9 cellular contexts compared by ENCODE assay signal in genomic region chr14:101360045-101360931, GRCh38.
A peak's percentile ranks its signal among the peaks of the same experiment; 100 is the strongest.
DNase-seq lines count a peak whose midpoint lies in the region; ATAC-seq, FAIRE-seq and TF ChIP-seq lines count a peak whose summit lies in the region.
"Had no signal": no experiment of that assay in that cellular context is flagged by ENCODE, and none has a peak within 500 bp of the region (broad histone marks: within the 10 kb centered on the region; RNA-seq: fewer than 3 reads in every experiment).

No MANE protein-coding gene starts in this region.

- intact Hi-C loops in breast epithelium (cut with DNase I; ENCODE audit: low total_unique reads) = no loop called here
- intact Hi-C loops in MCF 10A (cut with micrococcal nuclease) = no loop called here
- intact Hi-C loops in heart left ventricle (cut with DNase I) = no loop called here

- no peaks in the 10 kb centered on the region for H3K4me1 Mint-ChIP-seq in MCF 10A (ENCODE audit: insufficient read depth, unreplicated experiment)

- H3K27me3 Mint-ChIP-seq in MCF 10A (ENCODE audit: insufficient read depth, unreplicated experiment) = peaks cover 15% of the 10 kb centered on the region

- FAIRE-seq in urothelium cell line (lab: Jason Lieb, UNC) = no peak

- H3K36me3 Mint-ChIP-seq in MCF 10A (ENCODE audit: insufficient read depth, unreplicated experiment) = no peaks in the 10 kb centered on the region

- H2AFZ ChIP-seq in osteoblast (ENCODE audit: low read length) = no peak overlapping the region
- H2AFZ ChIP-seq: parathyroid adenoma had no signal

- TF ChIP-seq CTCF in breast epithelium (IDR thresholded peaks at IDR 0.05) (no peak), MCF 10A (IDR thresholded peaks at IDR 0.05; ENCODE audit: unreplicated experiment) (no peak), heart left ventricle (IDR thresholded peaks at IDR 0.05) (no peak), osteoblast (IDR thresholded peaks at IDR 0.05; ENCODE audit: extremely low read depth, low read depth, low read length) (no peak)

- peaks cover 0 to 6% of the 10 kb centered on the region in 2 donors for H3K4me1 ChIP-seq in breast epithelium
- peaks cover 0 to 10% (median 0%) of the 10 kb centered on the region in 12 donors for H3K4me1 ChIP-seq in heart left ventricle
- H3K4me1 ChIP-seq in osteoblast (ENCODE audit: insufficient read depth, low read length) = no peaks in the 10 kb centered on the region
- H3K4me1 ChIP-seq: parathyroid adenoma had no signal

- peaks cover 0 to 7% of the 10 kb centered on the region in 2 donors for H3K9me3 ChIP-seq in breast epithelium
- peaks cover 0 to 10% (median 0%) of the 10 kb centered on the region in 12 donors for H3K9me3 ChIP-seq in heart left ventricle
- H3K9me3 ChIP-seq in osteoblast (ENCODE audit: low read depth, low read length) = no peaks in the 10 kb centered on the region

- H3K36me3 ChIP-seq in breast epithelium (no peaks in the 10 kb centered on the region), heart left ventricle (no peaks in the 10 kb centered on the region), osteoblast (ENCODE audit: insufficient read depth, low read length) (no peaks in the 10 kb centered on the region)

- POLR2A ChIA-PET in MCF 10A (lab: Yijun Ruan, JAX) = interaction anchor here (1.0 kb wide), 1 partner anchor 88 kb away, joined by 4 read pairs; no protein-coding TSS in a partner anchor

- 25 to 36% (median 33%) methylated on average over 20 to 22 of the region's 22 CpGs for WGBS in heart left ventricle, 4 donors

- ATAC-seq in heart left ventricle (peak; percentile 40 to 62 (median 56)), GM21515 (IDR thresholded peaks at IDR 0.05; ENCODE audit: unreplicated experiment) (no peak)

- no peak overlapping the region for H3K4me2 ChIP-seq in osteoblast (ENCODE audit: insufficient read depth, low read length)

- H3K27ac Mint-ChIP-seq in MCF 10A (ENCODE audit: low read depth, unreplicated experiment) = no peak overlapping the region

- H3K4me3 ChIP-seq in breast epithelium (peak overlapping the region in 1 of 3 donors; percentile 21), heart left ventricle (no peak overlapping the region), osteoblast (ENCODE audit: insufficient read depth, low read length) (no peak overlapping the region)

- BruUV-seq in MCF 10A (replicated peaks; lab: Mats Ljungman, UMichigan) = no TSS peak

- H3K27ac ChIP-seq in breast epithelium (peak overlapping the region; percentile 50 to 90), heart left ventricle (peak overlapping the region in 10 of 12 donors; percentile 1 to 88 (median 48)), osteoblast (ENCODE audit: low read depth, low read length) (no peak overlapping the region)
- H3K27ac ChIP-seq: parathyroid adenoma had no signal

- CTCF ChIA-PET in MCF 10A (lab: Yijun Ruan, JAX) = no interaction called here

- no peaks in the 10 kb centered on the region for H3K79me2 ChIP-seq in osteoblast (ENCODE audit: insufficient read depth, low read length)
- H3K79me2 ChIP-seq: parathyroid adenoma had no signal

- DNase-seq in breast epithelium (ENCODE audit: low spot score in 2 of 2) (peak in 1 of 2 donors; percentile 19), MCF 10A (ENCODE audit: unreplicated experiment) (no peak), heart left ventricle (peak in 2 of 5 donors; percentile 25 to 54), osteoblast (ENCODE audit: insufficient read length, low spot score, missing footprints) (peak; percentile 75), occipital lobe (lab: John Stamatoyannopoulos, UW) (no peak), NCI-H2227 treated with DMSO at 0.1 percent for 48 hours (lab: John Stamatoyannopoulos, UW) (no peak), urothelium cell line (ENCODE audit: low spot score) (no peak)

- H3K4me3 Mint-ChIP-seq in MCF 10A (ENCODE audit: unreplicated experiment) = no peak overlapping the region

- H3K9me3 Mint-ChIP-seq in MCF 10A (ENCODE audit: unreplicated experiment) = peaks cover 20% of the 10 kb centered on the region

- H3K27me3 ChIP-seq in breast epithelium = peaks cover 0 to 6% of the 10 kb centered on the region in 2 donors
- peaks cover 0 to 13% (median 0%) of the 10 kb centered on the region in 9 donors for H3K27me3 ChIP-seq in heart left ventricle
- peaks cover 13% of the 10 kb centered on the region for H3K27me3 ChIP-seq in osteoblast (ENCODE audit: insufficient read depth, low read length)

- TF ChIP-seq POLR2A in breast epithelium (IDR thresholded peaks at IDR 0.05) (no peak), heart left ventricle (IDR thresholded peaks at IDR 0.05) (no peak)

- H4K20me1 ChIP-seq in osteoblast (ENCODE audit: insufficient read depth, low read length) = no peaks in the 10 kb centered on the region
